ENCODE assay signal across 17 cellular contexts in the genomic region with DNA sequence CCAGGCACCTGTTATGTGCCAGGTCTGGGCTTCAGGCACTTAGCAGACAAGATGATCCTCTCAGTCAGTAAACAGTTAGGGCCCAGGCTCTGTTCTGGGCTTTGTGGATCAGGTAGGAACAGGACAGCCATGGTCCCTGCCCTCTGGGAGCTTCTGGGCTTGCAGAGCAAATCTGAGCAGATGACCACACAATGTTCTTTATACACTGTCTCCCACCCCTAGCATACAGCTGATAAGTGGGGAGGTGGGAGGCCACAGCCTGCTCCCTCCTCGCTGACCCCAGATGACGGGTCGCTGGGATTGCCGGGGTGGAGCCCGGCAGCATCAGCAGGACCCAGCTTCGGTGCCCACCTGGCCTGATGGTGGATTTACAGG. TPM values are rescaled to one million over a fixed set of nuclear protein-coding genes. Genes with fewer than 3 reads are reported as not detected.
A peak's percentile ranks its signal among the peaks of the same experiment; 100 is the strongest.
DNase-seq lines count a peak whose midpoint lies in the region; ATAC-seq and TF ChIP-seq lines count a peak whose summit lies in the region.
"Had no signal": no experiment of that assay in that cellular context is flagged by ENCODE, and none has a peak within 500 bp of the region (broad histone marks: within the 10 kb centered on the region; RNA-seq: fewer than 3 reads in every experiment).

No MANE protein-coding gene starts in this region.

- H3K36me3 Mint-ChIP-seq in activated T-cell treated with anti-CD3 and anti-CD28 coated beads, Interleukin-2, amount 50 U/mL, for 24 hours (ENCODE audit: low read depth) = no peaks in the 10 kb centered on the region
- H3K36me3 Mint-ChIP-seq in effector memory CD8-positive, alpha-beta T cell (ENCODE audit: insufficient read depth) = no peaks in the 10 kb centered on the region
- H3K36me3 Mint-ChIP-seq in type B pancreatic cell = no peaks in the 10 kb centered on the region
- H3K36me3 Mint-ChIP-seq: CD4-positive, CD25-positive, alpha-beta regulatory T cell; naive thymus-derived CD4-positive, alpha-beta T cell had no signal

- H3K4me1 Mint-ChIP-seq in activated T-cell treated with anti-CD3 and anti-CD28 coated beads, Interleukin-2, amount 50 U/mL, for 24 hours (ENCODE audit: low read depth) = peaks cover 31% of the 10 kb centered on the region
- peaks cover 23 to 31% of the 10 kb centered on the region in 2 donors for H3K4me1 Mint-ChIP-seq in effector memory CD8-positive, alpha-beta T cell (ENCODE audit: low read depth in 2 of 2)
- H3K4me1 Mint-ChIP-seq in type B pancreatic cell (ENCODE audit: unreplicated experiment) = peaks cover 12% of the 10 kb centered on the region

- H3K9me3 Mint-ChIP-seq in activated T-cell treated with anti-CD3 and anti-CD28 coated beads, Interleukin-2, amount 50 U/mL, for 24 hours = no peaks in the 10 kb centered on the region
- H3K9me3 Mint-ChIP-seq in effector memory CD8-positive, alpha-beta T cell = no peaks in the 10 kb centered on the region
- no peaks in the 10 kb centered on the region for H3K9me3 Mint-ChIP-seq in type B pancreatic cell
- H3K9me3 Mint-ChIP-seq: activated CD4-positive, alpha-beta T cell treated with anti-CD3 and anti-CD28 coated beads, Interleukin-2, amount 10 ng/mL, durations not matched to agents 7 days and 5 days; activated naive CD8-positive, alpha-beta T cell treated with anti-CD3 and anti-CD28 coated beads, Interleukin-2, amount 50 U/mL, for 24 hours; naive thymus-derived CD4-positive, alpha-beta T cell had no signal

- no peak overlapping the region for H3K4me3 Mint-ChIP-seq in activated T-cell treated with anti-CD3 and anti-CD28 coated beads, Interleukin-2, amount 50 U/mL, for 24 hours
- peak overlapping the region in 1 of 2 donors; percentile 54 for H3K4me3 Mint-ChIP-seq in effector memory CD8-positive, alpha-beta T cell
- no peak overlapping the region for H3K4me3 Mint-ChIP-seq in type B pancreatic cell
- H3K4me3 Mint-ChIP-seq: activated CD4-positive, alpha-beta T cell treated with anti-CD3 and anti-CD28 coated beads, Interleukin-2, amount 10 ng/mL, durations not matched to agents 7 days and 5 days; activated naive CD8-positive, alpha-beta T cell treated with anti-CD3 and anti-CD28 coated beads, Interleukin-2, amount 50 U/mL, for 24 hours; CD4-positive, CD25-positive, alpha-beta regulatory T cell; naive thymus-derived CD4-positive, alpha-beta T cell had no signal

- peak; percentile 27 for DNase-seq in activated T-cell treated with anti-CD3 and anti-CD28 coated beads, Interleukin-2, amount 50 U/mL, for 24 hours
- no peak for DNase-seq in activated T-cell treated with anti-CD3 and anti-CD28 coated beads for 4 hours
- DNase-seq in effector memory CD8-positive, alpha-beta T cell = no peak
- no peak for DNase-seq in omental fat pad (ENCODE audit: low spot score)
- peak; percentile 47 for DNase-seq in type B pancreatic cell (ENCODE audit: extremely low spot score, unreplicated experiment)
- no peak for DNase-seq in NCI-H345 (lab: John Stamatoyannopoulos, UW)
- no peak for DNase-seq in substantia nigra (lab: John Stamatoyannopoulos, UW)
- DNase-seq: activated CD4-positive, alpha-beta T cell treated with anti-CD3 and anti-CD28 coated beads, Interleukin-2, amount 10 ng/mL, durations not matched to agents 7 days and 5 days; activated naive CD8-positive, alpha-beta T cell treated with anti-CD3 and anti-CD28 coated beads, Interleukin-2, amount 50 U/mL, for 24 hours; NCI-H1092; NCI-H2171; retina; stimulated activated CD4-positive, alpha-beta T cell treated with anti-CD3 and anti-CD28 coated beads, Interleukin-4, amount 100 ng/mL, for 24 hours; T1000 had no signal

- TF ChIP-seq CTCF in omental fat pad (IDR thresholded peaks at IDR 0.05) (no peak), type B pancreatic cell (conservative IDR thresholded peaks at IDR 0.05) (no peak)

- H3K27ac Mint-ChIP-seq in activated T-cell treated with anti-CD3 and anti-CD28 coated beads, Interleukin-2, amount 50 U/mL, for 24 hours = no peak overlapping the region
- peak overlapping the region; percentile 96 to 97 for H3K27ac Mint-ChIP-seq in effector memory CD8-positive, alpha-beta T cell
- no peak overlapping the region for H3K27ac Mint-ChIP-seq in type B pancreatic cell
- H3K27ac Mint-ChIP-seq: activated naive CD8-positive, alpha-beta T cell treated with anti-CD3 and anti-CD28 coated beads, Interleukin-2, amount 50 U/mL, for 24 hours had no signal

- H3K27ac ChIP-seq in substantia nigra (ENCODE audit: low read depth, low read length, poor library complexity, severe bottlenecking) = no peak overlapping the region

- no peaks in the 10 kb centered on the region for H3K27me3 Mint-ChIP-seq in activated T-cell treated with anti-CD3 and anti-CD28 coated beads, Interleukin-2, amount 50 U/mL, for 24 hours
- H3K27me3 Mint-ChIP-seq in effector memory CD8-positive, alpha-beta T cell = no peaks in the 10 kb centered on the region
- H3K27me3 Mint-ChIP-seq in type B pancreatic cell = peaks cover 3% of the 10 kb centered on the region
- H3K27me3 Mint-ChIP-seq: activated naive CD8-positive, alpha-beta T cell treated with anti-CD3 and anti-CD28 coated beads, Interleukin-2, amount 50 U/mL, for 24 hours; CD4-positive, CD25-positive, alpha-beta regulatory T cell had no signal

- ATAC-seq in effector memory CD8-positive, alpha-beta T cell (replicated peaks) = no peak
- ATAC-seq in omental fat pad (ENCODE audit: low FRiP score) (peak; percentile 9), GM21367 (IDR thresholded peaks at IDR 0.05; ENCODE audit: unreplicated experiment) (no peak)

RNA-seq across cellular contexts. Expression of a gene that starts 53.1 kb away (rescaled TPM):
- total RNA-seq in omental fat pad (10 to 100 TPM; 11.6 to 36.3 (median 20.2) TPM), type B pancreatic cell (ENCODE audit: low replicate concordance) (11.3 and 12.9 TPM in 2 replicates)

Comparison
In these comparisons a context has a peak if more than half of its experiments do, and no peak if none do; other contexts are left out.
1. DNase-seq: peak in activated T-cell treated with anti-CD3 and anti-CD28 coated beads, Interleukin-2, amount 50 U/mL, for 24 hours (single experiment) and type B pancreatic cell (single experiment); none in activated T-cell treated with anti-CD3 and anti-CD28 coated beads for 4 hours (single experiment), effector memory CD8-positive, alpha-beta T cell (0 of 3), omental fat pad (single experiment), NCI-H345 (single experiment) and substantia nigra (0 of 49).
2. H3K27ac Mint-ChIP-seq: peak in effector memory CD8-positive, alpha-beta T cell (2 of 2); none in activated T-cell treated with anti-CD3 and anti-CD28 coated beads, Interleukin-2, amount 50 U/mL, for 24 hours (single experiment) and type B pancreatic cell (single experiment).